31 cellular contexts compared by ENCODE assay signal in the genomic region with DNA sequence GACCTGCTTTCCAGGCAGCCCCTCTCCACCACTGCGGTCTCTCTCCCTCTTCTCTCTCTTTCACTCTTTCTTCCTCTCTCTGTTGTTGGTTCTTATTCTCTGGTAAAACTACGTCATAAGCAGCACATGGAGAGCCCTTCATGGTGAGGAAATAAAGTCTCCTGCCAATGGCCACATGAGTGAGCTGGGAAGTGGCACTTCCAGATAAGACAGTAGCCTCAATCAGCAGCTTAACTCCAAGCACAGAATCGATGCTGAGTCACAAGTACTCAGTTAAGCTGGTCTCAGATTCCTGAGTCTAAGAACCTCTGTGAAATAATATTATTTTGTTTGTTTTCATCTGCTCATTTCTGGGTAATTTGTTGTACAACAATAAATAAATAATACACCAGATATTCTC.
"Had no signal": no experiment of that assay in that cellular context is flagged by ENCODE, and none has a peak within 500 bp of the region (broad histone marks: within the 10 kb centered on the region; RNA-seq: fewer than 3 reads in every experiment).

No MANE protein-coding gene starts in this region.

- H3K36me3 Mint-ChIP-seq: immature natural killer cell; mesothelial cell of epicardium; naive B cell; natural killer cell; neural progenitor cell; stimulated activated naive B cell treated with anti-CD40 and anti-IgM and Interleukin-4, amounts not matched to agents 10 μg/mL and 1 μg/mL and 100 μg/mL, for 72 hours; type B pancreatic cell had no signal

- ATAC-seq: left colon; natural killer cell; psoas muscle; right lobe of liver; stimulated activated naive B cell treated with anti-CD40 and anti-IgM and Interleukin-4, amounts not matched to agents 10 μg/mL and 1 μg/mL and 100 μg/mL, for 72 hours; stimulated activated naive CD8-positive, alpha-beta T cell treated with anti-CD3 and anti-CD28 coated beads, Interleukin-15, Interleukin-2, amounts not matched to agents 100 U/mL and 50 U/mL, for 24 hours had no signal

- DNase-seq: hypothalamus; immature natural killer cell; kidney; left colon; left ventricle myocardium inferior; mammary epithelial cell; mesenchymal stem cell; naive B cell; natural killer cell; nephron progenitor cell; occipital lobe; psoas muscle; right lobe of liver; stimulated activated CD4-positive, alpha-beta T cell treated with anti-CD3 and anti-CD28 coated beads, Interleukin-12 subunit alpha, Interleukin-12 subunit beta, amount 100 ng/mL, for 4 hours; stimulated activated CD4-positive, alpha-beta T cell treated with anti-CD3 and anti-CD28 coated beads, Interleukin-15, amount 100 ng/mL, for 24 hours; stimulated activated CD4-positive, alpha-beta T cell treated with anti-CD3 and anti-CD28 coated beads, Interleukin-2, amount 100 ng/mL, for 24 hours; stimulated activated CD4-positive, alpha-beta T cell treated with anti-CD3 and anti-CD28 coated beads, Interleukin-4, amount 100 ng/mL, for 1 hour; stimulated activated naive B cell treated with anti-CD40 and anti-IgM and Interleukin-4, amounts not matched to agents 10 μg/mL and 1 μg/mL and 100 μg/mL, for 72 hours; stimulated activated naive CD8-positive, alpha-beta T cell treated with anti-CD3 and anti-CD28 coated beads, Interleukin-15, Interleukin-2, amounts not matched to agents 100 U/mL and 50 U/mL, for 24 hours; stomach had no signal

- FAIRE-seq: islet of Langerhans, kidney had no signal

- H3K36me3 ChIP-seq: left ventricle myocardium inferior, neural progenitor cell, neutrophil, right atrium auricular region, right lobe of liver, stomach, thoracic aorta, tibial nerve, vagina had no signal

- H3K4me2 ChIP-seq: neural progenitor cell had no signal

- H3K9ac ChIP-seq: neural progenitor cell, parathyroid adenoma had no signal

- H3K9me3 Mint-ChIP-seq: mesothelial cell of epicardium; nephron progenitor cell; neural progenitor cell; stimulated activated naive B cell treated with anti-CD40 and anti-IgM and Interleukin-4, amounts not matched to agents 10 μg/mL and 1 μg/mL and 100 μg/mL, for 72 hours; type B pancreatic cell had no signal

- H3K79me2 ChIP-seq: parathyroid adenoma had no signal

- H3K4me3 ChIP-seq: left ventricle myocardium inferior, neural progenitor cell, psoas muscle, right atrium auricular region, right lobe of liver, skin epidermis, stomach, thoracic aorta, tibial nerve, vagina had no signal

- H3K27me3 ChIP-seq: neural progenitor cell, neutrophil, right atrium auricular region, right lobe of liver, stomach, tibial nerve, vagina had no signal

- H3K27me3 Mint-ChIP-seq: naive B cell; stimulated activated naive B cell treated with anti-CD40 and anti-IgM and Interleukin-4, amounts not matched to agents 10 μg/mL and 1 μg/mL and 100 μg/mL, for 72 hours had no signal

- H3K27ac Mint-ChIP-seq: immature natural killer cell; mesothelial cell of epicardium; natural killer cell; nephron progenitor cell; neural progenitor cell; stimulated activated naive B cell treated with anti-CD40 and anti-IgM and Interleukin-4, amounts not matched to agents 10 μg/mL and 1 μg/mL and 100 μg/mL, for 72 hours; type B pancreatic cell had no signal

- H3K27ac ChIP-seq: left ventricle myocardium inferior, neural progenitor cell, neutrophil, parathyroid adenoma, psoas muscle, right atrium auricular region, right lobe of liver, skin epidermis, stomach, thoracic aorta, tibial nerve, vagina had no signal

- H3K4me1 ChIP-seq: left ventricle myocardium inferior, neural progenitor cell, parathyroid adenoma, psoas muscle, right atrium auricular region, right lobe of liver, stomach, tibial nerve, vagina had no signal

- H3K4me1 Mint-ChIP-seq: immature natural killer cell; mesothelial cell of epicardium; naive B cell; natural killer cell; nephron progenitor cell; neural progenitor cell; stimulated activated naive B cell treated with anti-CD40 and anti-IgM and Interleukin-4, amounts not matched to agents 10 μg/mL and 1 μg/mL and 100 μg/mL, for 72 hours had no signal

- H3K9me3 ChIP-seq: left ventricle myocardium inferior, neutrophil, psoas muscle, right atrium auricular region, right lobe of liver, stomach, thoracic aorta, tibial nerve, vagina had no signal

- H3K4me3 Mint-ChIP-seq: immature natural killer cell; mesothelial cell of epicardium; naive B cell; natural killer cell; nephron progenitor cell; neural progenitor cell; stimulated activated naive B cell treated with anti-CD40 and anti-IgM and Interleukin-4, amounts not matched to agents 10 μg/mL and 1 μg/mL and 100 μg/mL, for 72 hours; type B pancreatic cell had no signal

- H2AFZ ChIP-seq: neural progenitor cell, parathyroid adenoma had no signal
